In genomic region chr12:6925543-6926279, GRCh38 we compare ENCODE assay signal across 1 cellular context.
A peak's percentile ranks its signal among the peaks of the same experiment; 100 is the strongest.
TF ChIP-seq lines count a peak whose summit lies in the region.

No MANE protein-coding gene starts in this region.

TF ChIP-seq in H1, 55 proteins besides CTCF, POLR2A, EP300 and RAD21:
- TF ChIP-seq TBP (IDR thresholded peaks at IDR 0.05; ENCODE audit: low read depth, low read length) (peak; percentile 59; the same call in 1 of the 2 replicates), ATF2 (IDR thresholded peaks at IDR 0.05; ENCODE audit: low read length) (no peak), SIN3A (conservative IDR thresholded peaks at IDR 0.05 in 1 of 2, IDR thresholded peaks at IDR 0.05 in 1 of 2; ENCODE audit: low read depth in 1 of 2, low read length in 2 of 2) (peak; percentile 18 to 69; a peak in 1 of 4 replicates), KDM4A (IDR thresholded peaks at IDR 0.05; ENCODE audit: low read depth, low read length, severe bottlenecking) (no peak), SUZ12 (IDR thresholded peaks at IDR 0.05; ENCODE audit: low read length) (no peak), HDAC2 (IDR thresholded peaks at IDR 0.05; ENCODE audit: borderline replicate concordance in 1 of 2, low read depth in 2 of 2, low read length in 2 of 2) (0 out of 4 replicates have a peak, but pooled peaks of 1 of the 2 experiments have one; percentile 6), TAF7 (optimal IDR thresholded peaks at IDR 0.05; ENCODE audit: borderline replicate concordance, low read depth, low read length) (peak; percentile 31), HDAC6 (IDR thresholded peaks at IDR 0.05; ENCODE audit: low read depth, low read length) (no peak), RBBP5 (IDR thresholded peaks at IDR 0.05; ENCODE audit: borderline replicate concordance, low read depth, low read length) (0 out of 2 replicates have a peak, but pooled peaks have one; percentile 44), E2F6 (IDR thresholded peaks at IDR 0.05) (no peak), JUND (IDR thresholded peaks at IDR 0.05; ENCODE audit: low read length) (peak; percentile 92), CTBP2 (IDR thresholded peaks at IDR 0.05; ENCODE audit: borderline replicate concordance, insufficient read depth, insufficient read length, low read length) (peak; percentile 70), YY1 (IDR thresholded peaks at IDR 0.05; ENCODE audit: low read depth, low read length) (0 out of 2 replicates have a peak, but pooled peaks have one; percentile 6), MAX (IDR thresholded peaks at IDR 0.05) (no peak), POLR2AphosphoS5 (IDR thresholded peaks at IDR 0.05; ENCODE audit: low read depth, low read length) (peak; percentile 68), GTF2F1 (IDR thresholded peaks at IDR 0.05; ENCODE audit: borderline replicate concordance, low read depth, low read length) (no peak), RXRA (IDR thresholded peaks at IDR 0.05; ENCODE audit: insufficient read depth, low read depth, low read length) (no peak), MAFK (IDR thresholded peaks at IDR 0.05; ENCODE audit: low read depth, low read length) (no peak), SP1 (IDR thresholded peaks at IDR 0.05; ENCODE audit: low read depth, low read length) (peak; percentile 93), CREB1 (IDR thresholded peaks at IDR 0.05) (no peak), CEBPB (IDR thresholded peaks at IDR 0.05; ENCODE audit: low read depth, low read length) (peak; percentile 78), ASH2L (IDR thresholded peaks at IDR 0.05; ENCODE audit: low read length) (peak; percentile 38), SP4 (IDR thresholded peaks at IDR 0.05; ENCODE audit: low read length) (no peak), CBX5 (IDR thresholded peaks at IDR 0.05; ENCODE audit: low read depth, low read length) (no peak), NANOG (IDR thresholded peaks at IDR 0.05; ENCODE audit: insufficient read depth, low read depth, low read length, poor library complexity, severe bottlenecking) (no peak), TAF1 (IDR thresholded peaks at IDR 0.05; ENCODE audit: low read depth, low read length) (peak; percentile 22; the same call in 1 of the 2 replicates), EGR1 (IDR thresholded peaks at IDR 0.05; ENCODE audit: borderline replicate concordance, low read depth, low read length) (peak; percentile 47; the same call in 1 of the 2 replicates)
TF ChIP-seq in H1: peak in this region for 14.
